13 cellular contexts compared by ENCODE assay signal in genomic region chrX:71702853-71703252, GRCh38. TPM values are rescaled to one million over a fixed set of nuclear protein-coding genes. Genes with fewer than 3 reads are reported as not detected.
"Had no signal": no experiment of that assay in that cellular context is flagged by ENCODE, and none has a peak within 500 bp of the region (broad histone marks: within the 10 kb centered on the region; RNA-seq: fewer than 3 reads in every experiment).

No MANE protein-coding gene starts in this region.

RNA-seq across cellular contexts. Expression of gene CXorf49, which starts 15.2 kb away (rescaled TPM):
- total RNA-seq: activated CD8-positive, alpha-beta memory T cell treated with anti-CD3 and anti-CD28 coated beads for 36 hours; activated naive CD8-positive, alpha-beta T cell treated with anti-CD3 and anti-CD28 coated beads, Interleukin-2, amount 10 ng/mL, durations not matched to agents 7 days and 5 days; activated T-helper 1 cell treated with anti-CD3 and anti-CD28 coated beads, Interleukin-12 subunit alpha, Interleukin-12 subunit beta, Interleukin-2, Interleukin-4 antibody, amounts not matched to agents 30 ng/mL and 10 ng/mL and 1 ng/mL, durations not matched to agents 14 hours and 24 hours and 36 hours; endothelial cell of umbilical vein; esophagus squamous epithelium; fibroblast of villous mesenchyme; left lobe of liver; mammary epithelial cell; mononuclear cell; naive thymus-derived CD4-positive, alpha-beta T cell; sigmoid colon; thoracic aorta; ureter had no signal
